ENCODE assay signal across 24 cellular contexts in the genomic region with DNA sequence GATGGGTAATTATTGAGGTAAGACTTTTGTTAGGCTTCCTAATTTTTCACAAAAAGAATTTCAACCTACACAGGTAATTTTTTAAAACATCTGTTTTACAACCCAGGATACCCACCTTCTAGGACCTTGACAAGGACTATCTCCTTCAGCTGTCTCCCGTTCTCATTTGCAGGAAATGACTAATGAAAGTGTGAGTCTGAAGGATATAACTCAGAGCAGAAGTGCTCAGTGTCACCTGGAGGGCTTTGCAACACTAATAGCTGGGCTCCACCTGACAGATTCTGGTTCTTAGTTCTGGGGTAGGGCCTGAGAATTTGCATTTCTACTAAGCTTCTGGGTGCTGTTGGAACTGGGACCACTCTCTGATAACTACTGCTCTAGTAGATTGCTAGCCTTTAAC. TPM values are rescaled to one million over a fixed set of nuclear protein-coding genes. Genes with fewer than 3 reads are reported as not detected.
DNase-seq lines count a peak whose midpoint lies in the region; ATAC-seq and TF ChIP-seq lines count a peak whose summit lies in the region.
"Had no signal": no experiment of that assay in that cellular context is flagged by ENCODE, and none has a peak within 500 bp of the region (broad histone marks: within the 10 kb centered on the region; RNA-seq: fewer than 3 reads in every experiment).

No MANE protein-coding gene starts in this region.

- TF ChIP-seq CTCF in GM10248 (IDR thresholded peaks at IDR 0.05; ENCODE audit: control extremely low read depth, extremely low read depth, low read depth, missing control alignments) (no peak), PC-3 (conservative IDR thresholded peaks at IDR 0.05; ENCODE audit: low read depth, low read length) (no peak), GM13977 (IDR thresholded peaks at IDR 0.05; ENCODE audit: extremely low read depth, insufficient read depth, missing control alignments) (no peak)
- TF ChIP-seq CTCF in CD8-positive, alpha-beta T cell (IDR thresholded peaks at IDR 0.05) = no peak

- no peaks in the 10 kb centered on the region for H4K20me1 ChIP-seq in PC-3 (ENCODE audit: low read length)

- no peak overlapping the region for H3K4me3 ChIP-seq in PC-3 (ENCODE audit: low read length)
- H3K4me3 ChIP-seq in mesendoderm (ENCODE audit: low read length) = no peak overlapping the region
- no peak overlapping the region for H3K4me3 ChIP-seq in CD8-positive, alpha-beta T cell (ENCODE audit: low read depth, low read length)
- H3K4me3 ChIP-seq: coronary artery, heart right ventricle, left lung, ovary had no signal

- no peaks in the 10 kb centered on the region for H3K9me3 ChIP-seq in PC-3 (ENCODE audit: low read length)
- H3K9me3 ChIP-seq in CD8-positive, alpha-beta T cell (ENCODE audit: low read length) = no peaks in the 10 kb centered on the region
- H3K9me3 ChIP-seq: heart right ventricle, left lung, ovary had no signal

- H3K36me3 Mint-ChIP-seq in activated T-cell treated with anti-CD3 and anti-CD28 coated beads, Interleukin-2, amount 50 U/mL, for 72 hours (ENCODE audit: insufficient read depth in 2 of 2) = no peaks in the 10 kb centered on the region
- H3K36me3 Mint-ChIP-seq in CD8-positive, alpha-beta T cell = peaks cover 21% of the 10 kb centered on the region
- H3K36me3 Mint-ChIP-seq: mesothelial cell of epicardium had no signal

- H3K23ac ChIP-seq in mesendoderm (ENCODE audit: low read length) = no peak overlapping the region

- CTCF ChIA-PET in GM10248 (lab: Yijun Ruan, JAX) = interaction anchor here (1.0 to 1.1 kb wide), 2 partner anchors 14 to 34 kb away, joined by 3 read pairs; no protein-coding TSS in a partner anchor
- CTCF ChIA-PET in PC-3 (lab: Charles Lee) = no interaction called here
- CTCF ChIA-PET in CD8-positive, alpha-beta T cell (lab: Charles Lee) = no interaction called here

- peaks cover 8% of the 10 kb centered on the region for H3K4me1 ChIP-seq in PC-3 (ENCODE audit: insufficient read depth, low read length)
- no peaks in the 10 kb centered on the region for H3K4me1 ChIP-seq in mesendoderm (ENCODE audit: control insufficient read depth, low read depth, low read length)
- no peaks in the 10 kb centered on the region for H3K4me1 ChIP-seq in CD8-positive, alpha-beta T cell (ENCODE audit: insufficient read depth, low read length)
- H3K4me1 ChIP-seq: heart right ventricle, left lung had no signal

- intact Hi-C loops in PC-3 (cut with micrococcal nuclease) = no loop called here
- intact Hi-C loops in CD8-positive, alpha-beta T cell (cut with DNase I, micrococcal nuclease) = no loop called here

- POLR2A ChIA-PET in GM10248 (lab: Yijun Ruan, JAX) = no interaction called here
- POLR2A ChIA-PET in PC-3 (lab: Charles Lee; ENCODE audit: unreplicated experiment) = interaction anchor here (0.6 kb wide), 1 partner anchor 545 kb away, joined by 4 read pairs; no protein-coding TSS in a partner anchor
- POLR2A ChIA-PET in CD8-positive, alpha-beta T cell (lab: Charles Lee) = interaction anchor here (0.7 kb wide), 1 partner anchor 67 kb away, joined by 3 read pairs; no protein-coding TSS in a partner anchor

- no peaks in the 10 kb centered on the region for H3K9me2 ChIP-seq in PC-3 (replicated peaks; ENCODE audit: low read length)

- H3K27me3 Mint-ChIP-seq in activated T-cell treated with anti-CD3 and anti-CD28 coated beads, Interleukin-2, amount 50 U/mL, for 72 hours (ENCODE audit: low read depth) = no peaks in the 10 kb centered on the region
- no peaks in the 10 kb centered on the region for H3K27me3 Mint-ChIP-seq in CD8-positive, alpha-beta T cell (ENCODE audit: low read depth)
- H3K27me3 Mint-ChIP-seq: natural killer cell treated with Interleukin-12 subunit alpha and Interleukin-12 subunit beta and Interleukin-15 and Interleukin-18, amount 100 ng/mL, for 72 hours had no signal

- H3K27me3 ChIP-seq in PC-3 (ENCODE audit: low read length) = no peaks in the 10 kb centered on the region
- no peaks in the 10 kb centered on the region for H3K27me3 ChIP-seq in mesendoderm (ENCODE audit: insufficient read depth, low read length, poor library complexity)
- no peaks in the 10 kb centered on the region for H3K27me3 ChIP-seq in CD8-positive, alpha-beta T cell (ENCODE audit: insufficient read depth, low read length)
- H3K27me3 ChIP-seq: heart right ventricle, left lung, ovary had no signal

- in situ Hi-C loops in GM13977 (cut with MboI; ENCODE audit: low pct_unique_long_range_greater_than_20kb, low sequenced_read_pairs, unreplicated experiment) = no loop called here

- DNase-seq in activated T-cell treated with anti-CD3 and anti-CD28 coated beads, Interleukin-2, amount 50 U/mL, for 72 hours = peak; percentile 6 to 11
- DNase-seq in activated T-cell treated with anti-CD3 and anti-CD28 coated beads for 4 hours (no peak), GM10248 (ENCODE audit: extremely low spot score) (peak; percentile 10), PC-3 (peak; percentile 31), mesendoderm (peak; percentile 10), GM13977 (ENCODE audit: low spot score) (no peak), COR-L47 (lab: John Stamatoyannopoulos, UW) (no peak)
- no peak for DNase-seq in CD8-positive, alpha-beta T cell
- DNase-seq: heart right ventricle; Karpas-422; left lung; NCI-H1048; NCI-H187; NCI-H82; OCI-M1; ovary; right cardiac atrium; SHP77; stimulated activated CD4-positive, alpha-beta T cell treated with anti-CD3 and anti-CD28 coated beads, Interleukin-12 subunit alpha, Interleukin-12 subunit beta, amount 100 ng/mL, for 4 hours; substantia nigra had no signal

- H3K4me2 ChIP-seq in PC-3 (ENCODE audit: low read length) (no peak overlapping the region), mesendoderm (ENCODE audit: low read length) (no peak overlapping the region)

- H2BK15ac ChIP-seq in mesendoderm (replicated peaks; ENCODE audit: low read depth) = no peak overlapping the region

- WGBS in mesendoderm (ENCODE audit: extremely low coverage, insufficient coverage, low lambda C conversion rate) = no CpG with 5 or more reads among the region's 1 CpG

- no peak overlapping the region for H3K4me3 Mint-ChIP-seq in activated T-cell treated with anti-CD3 and anti-CD28 coated beads, Interleukin-2, amount 50 U/mL, for 72 hours
- no peak overlapping the region for H3K4me3 Mint-ChIP-seq in CD8-positive, alpha-beta T cell
- H3K4me3 Mint-ChIP-seq: mesothelial cell of epicardium; natural killer cell treated with Interleukin-12 subunit alpha and Interleukin-12 subunit beta and Interleukin-15 and Interleukin-18, amount 100 ng/mL, for 72 hours had no signal

- H4K5ac ChIP-seq in mesendoderm (ENCODE audit: low read length) = no peak overlapping the region

- H3K9ac ChIP-seq in PC-3 (ENCODE audit: low read length) = no peak overlapping the region
- H3K9ac ChIP-seq in mesendoderm (ENCODE audit: low read length) = no peak overlapping the region

- no peak overlapping the region for H2BK5ac ChIP-seq in mesendoderm (ENCODE audit: low read length)

- H3K79me2 ChIP-seq in PC-3 (ENCODE audit: low read length) = no peaks in the 10 kb centered on the region
- no peaks in the 10 kb centered on the region for H3K79me2 ChIP-seq in mesendoderm (ENCODE audit: control insufficient read depth, insufficient read depth, low read length)

- no peaks in the 10 kb centered on the region for H3F3A ChIP-seq in PC-3 (ENCODE audit: low read length, unreplicated experiment)

- H4K8ac ChIP-seq in mesendoderm (ENCODE audit: low read depth, low read length) = no peak overlapping the region

- H3K27ac ChIP-seq in PC-3 (ENCODE audit: low read length) (no peak overlapping the region), mesendoderm (ENCODE audit: low read depth, low read length) (no peak overlapping the region)
- H3K27ac ChIP-seq in CD8-positive, alpha-beta T cell (ENCODE audit: low read depth, low read length) = no peak overlapping the region
- H3K27ac ChIP-seq: C4-2B, coronary artery, heart right ventricle, left lung, ovary had no signal

- H2BK120ac ChIP-seq in mesendoderm (ENCODE audit: low read depth, low read length) = no peak overlapping the region

- BruUV-seq in PC-3 (replicated peaks; lab: Mats Ljungman, UMichigan) = no TSS peak

- no peak overlapping the region for H2AFZ ChIP-seq in PC-3 (ENCODE audit: low read length)

- ATAC-seq in activated T-cell treated with anti-CD3 and anti-CD28 coated beads, Interleukin-2, amount 50 U/mL, for 72 hours (replicated peaks in 1 of 2) = peak; percentile 85 to 91
- peak; percentile 66 for ATAC-seq in PC-3
- no peak for ATAC-seq in CD8-positive, alpha-beta T cell
- ATAC-seq: heart right ventricle; left lung; natural killer cell treated with Interleukin-12 subunit alpha and Interleukin-12 subunit beta and Interleukin-15 and Interleukin-18, amount 100 ng/mL, for 72 hours; right cardiac atrium had no signal

- peaks cover 12% of the 10 kb centered on the region for H3K4me1 Mint-ChIP-seq in activated T-cell treated with anti-CD3 and anti-CD28 coated beads, Interleukin-2, amount 50 U/mL, for 72 hours (ENCODE audit: low read depth)
- no peaks in the 10 kb centered on the region for H3K4me1 Mint-ChIP-seq in CD8-positive, alpha-beta T cell (ENCODE audit: low read depth)

- H3K27ac Mint-ChIP-seq in activated T-cell treated with anti-CD3 and anti-CD28 coated beads, Interleukin-2, amount 50 U/mL, for 72 hours = no peak overlapping the region
- no peak overlapping the region for H3K27ac Mint-ChIP-seq in CD8-positive, alpha-beta T cell
- H3K27ac Mint-ChIP-seq: mesothelial cell of epicardium; natural killer cell treated with Interleukin-12 subunit alpha and Interleukin-12 subunit beta and Interleukin-15 and Interleukin-18, amount 100 ng/mL, for 72 hours had no signal

- no peak overlapping the region for H3K4ac ChIP-seq in mesendoderm (ENCODE audit: low read depth, low read length)

- no peaks in the 10 kb centered on the region for H3K36me3 ChIP-seq in PC-3 (ENCODE audit: low read depth, low read length)
- no peaks in the 10 kb centered on the region for H3K36me3 ChIP-seq in mesendoderm (ENCODE audit: control insufficient read depth, insufficient read depth, low read length)
- H3K36me3 ChIP-seq in CD8-positive, alpha-beta T cell (ENCODE audit: insufficient read depth, low read length) = no peaks in the 10 kb centered on the region
- H3K36me3 ChIP-seq: ovary had no signal

- no peak overlapping the region for H3K56ac ChIP-seq in mesendoderm (ENCODE audit: low read length)

- no peak overlapping the region for H3K18ac ChIP-seq in mesendoderm (ENCODE audit: low read length)

- no peaks in the 10 kb centered on the region for H3K79me1 ChIP-seq in mesendoderm (ENCODE audit: low read length)

- no peak overlapping the region for H2AK5ac ChIP-seq in mesendoderm (ENCODE audit: low read length)

- no peaks in the 10 kb centered on the region for H3K9me3 Mint-ChIP-seq in activated T-cell treated with anti-CD3 and anti-CD28 coated beads, Interleukin-2, amount 50 U/mL, for 72 hours
- H3K9me3 Mint-ChIP-seq in CD8-positive, alpha-beta T cell = no peaks in the 10 kb centered on the region
- H3K9me3 Mint-ChIP-seq: mesothelial cell of epicardium; natural killer cell treated with Interleukin-12 subunit alpha and Interleukin-12 subunit beta and Interleukin-15 and Interleukin-18, amount 100 ng/mL, for 72 hours had no signal

RNA-seq across cellular contexts. Expression of a gene that starts 30.5 kb away (rescaled TPM):
- total RNA-seq in activated T-cell treated with anti-CD3 and anti-CD28 coated beads, Interleukin-2, amount 50 U/mL, for 72 hours = 10 to 100 TPM in 1 of 2 donors, 1 to 10 TPM in 1; 6.4 to 11.5 TPM
- 1.7 and 3.5 TPM in 2 replicates for total RNA-seq in PC-3 (2014; rRNA removed)
- polyA plus RNA-seq in mesendoderm (2013, experiment 1 of 2) = 1.8 TPM
- 1.5 TPM for polyA plus RNA-seq in mesendoderm (2013, experiment 2 of 2)
- total RNA-seq in CD8-positive, alpha-beta T cell = 1 to 10 TPM; 5.1 to 6.5 TPM

RNA-seq across cellular contexts. Expression of a gene that starts 30.6 kb away (rescaled TPM):
- total RNA-seq in activated T-cell treated with anti-CD3 and anti-CD28 coated beads, Interleukin-2, amount 50 U/mL, for 72 hours = 10 to 100 TPM; 15.0 to 21.0 TPM
- 5.7 and 6.0 TPM in 2 replicates for total RNA-seq in PC-3 (2014; rRNA removed)
- polyA plus RNA-seq in mesendoderm (2013, experiment 1 of 2) = 7.7 TPM
- 7.8 TPM for polyA plus RNA-seq in mesendoderm (2013, experiment 2 of 2)
- 1 to 10 TPM; 2.3 TPM for total RNA-seq in CD8-positive, alpha-beta T cell

Comparison
In these comparisons a context has a peak if more than half of its experiments do, and no peak if none do; other contexts are left out.
1. DNase-seq: peak in activated T-cell treated with anti-CD3 and anti-CD28 coated beads, Interleukin-2, amount 50 U/mL, for 72 hours (2 of 2), GM10248 (single experiment), PC-3 (single experiment) and mesendoderm (single experiment); none in activated T-cell treated with anti-CD3 and anti-CD28 coated beads for 4 hours (single experiment), GM13977 (single experiment), CD8-positive, alpha-beta T cell (0 of 7) and COR-L47 (single experiment).